8 cellular contexts compared by ENCODE assay signal in the genomic region with DNA sequence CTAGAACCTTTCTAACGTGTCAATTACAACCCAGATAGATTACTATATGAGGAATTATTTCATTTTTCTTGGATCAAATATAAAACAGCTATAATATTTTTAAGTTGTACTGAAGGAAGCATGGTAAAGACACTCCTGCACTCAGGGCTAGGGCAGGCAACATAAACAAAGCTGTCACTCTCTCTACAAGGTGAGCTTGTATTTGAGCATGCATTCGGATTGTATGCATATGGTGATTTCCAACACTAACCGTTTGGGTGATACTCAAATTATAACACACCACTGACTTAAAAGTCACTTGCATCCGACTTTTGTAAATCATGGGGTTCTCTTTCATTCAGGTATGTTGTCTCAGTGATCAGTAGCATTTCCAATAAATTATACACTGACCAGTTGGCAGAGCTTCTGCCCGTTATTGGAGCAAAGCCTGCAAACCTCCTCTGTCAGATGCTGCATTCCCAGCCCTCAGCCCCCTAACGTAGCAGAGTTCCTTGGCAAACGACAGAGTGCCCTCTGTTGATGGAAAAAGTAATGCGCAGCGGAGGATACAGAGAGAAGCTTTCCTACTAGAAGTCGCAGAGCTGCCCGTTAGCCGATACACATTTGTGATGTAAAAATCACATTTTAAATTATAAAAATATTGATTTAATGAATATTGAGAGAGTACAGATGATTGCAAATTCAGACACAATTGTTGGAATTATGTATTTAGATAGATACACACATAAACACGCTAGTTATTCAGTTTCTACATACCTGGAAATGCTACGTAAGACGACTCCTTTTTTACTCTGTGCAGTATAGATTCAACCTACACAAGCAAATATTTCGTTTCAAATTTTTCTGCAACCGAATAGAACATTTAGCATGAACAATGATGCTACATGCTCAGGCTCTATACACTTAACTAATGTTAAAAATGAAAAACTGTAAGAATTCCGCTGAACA.
DNase-seq lines count a peak whose midpoint lies in the region; ATAC-seq and TF ChIP-seq lines count a peak whose summit lies in the region.

No MANE protein-coding gene starts in this region.

- no peaks in the 10 kb centered on the region for H3K36me3 ChIP-seq in CD8-positive, alpha-beta T cell (ENCODE audit: insufficient read depth, low read length)
- H3K36me3 ChIP-seq in liver (ENCODE audit: control insufficient read depth in 4 of 4, insufficient read depth in 3 of 4, low read depth in 1 of 4, low read length in 3 of 4), result no peaks in the 10 kb centered on the region

- H3K36me3 Mint-ChIP-seq in CD8-positive, alpha-beta T cell, result no peaks in the 10 kb centered on the region
- H3K36me3 Mint-ChIP-seq in T-cell, result no peaks in the 10 kb centered on the region

- CTCF ChIA-PET in CD8-positive, alpha-beta T cell (lab: Charles Lee), result interaction anchor here (0.6 to 3.8 kb wide), 10 partner anchors 8 to 828 kb away, joined by 3 to 18 read pairs (median 4); no protein-coding TSS in a partner anchor
- CTCF ChIA-PET in T-cell (lab: Charles Lee), result interaction anchor here (0.6 to 4.1 kb wide), 13 partner anchors 9 to 1762 kb away, joined by 3 to 14 read pairs (median 3); partner anchors contain the start of gene SP4 (in 1 of the 2)

- peaks cover 56% of the 10 kb centered on the region for H3K27me3 Mint-ChIP-seq in CD8-positive, alpha-beta T cell (ENCODE audit: low read depth)
- peaks cover 57 to 59% of the 10 kb centered on the region in 2 donors for H3K27me3 Mint-ChIP-seq in T-cell

- no peaks in the 10 kb centered on the region for H3K4me1 ChIP-seq in CD8-positive, alpha-beta T cell (ENCODE audit: insufficient read depth, low read length)
- H3K4me1 ChIP-seq in liver (ENCODE audit: control insufficient read depth in 4 of 4, insufficient read depth in 4 of 4, low read length in 3 of 4), result no peaks in the 10 kb centered on the region

- no peaks in the 10 kb centered on the region for H3K9me3 Mint-ChIP-seq in CD8-positive, alpha-beta T cell
- H3K9me3 Mint-ChIP-seq in T-cell, result no peaks in the 10 kb centered on the region

- H3K9ac ChIP-seq in liver (ENCODE audit: low read depth in 1 of 2, low read length in 2 of 2), result no peak overlapping the region

- ATAC-seq in CD8-positive, alpha-beta T cell, result peak; percentile 49
- ATAC-seq in GM21526 (IDR thresholded peaks at IDR 0.05; ENCODE audit: low FRiP score, unreplicated experiment), result peak; percentile 66
- peak; percentile 60 to 84 (median 67) for ATAC-seq in T-cell (replicated peaks in 1 of 4)
- ATAC-seq in GM18517 (IDR thresholded peaks at IDR 0.05; ENCODE audit: unreplicated experiment), result no peak

- no peaks in the 10 kb centered on the region for H3K9me3 ChIP-seq in CD8-positive, alpha-beta T cell (ENCODE audit: low read length)
- no peaks in the 10 kb centered on the region for H3K9me3 ChIP-seq in liver (ENCODE audit: control insufficient read depth in 4 of 4, low read length in 3 of 4)

- POLR2A ChIA-PET in CD8-positive, alpha-beta T cell (lab: Charles Lee), result interaction anchor here (0.6 kb wide), 1 partner anchor 79 kb away, joined by 3 read pairs; no protein-coding TSS in a partner anchor
- POLR2A ChIA-PET in T-cell (lab: Charles Lee), result interaction anchor here in 1 of 2 donors (0.6 kb wide), 1 partner anchor 180 kb away, joined by 3 read pairs; no protein-coding TSS in a partner anchor

- peak; percentile 42 for TF ChIP-seq CTCF in CD8-positive, alpha-beta T cell (IDR thresholded peaks at IDR 0.05)
- peak; percentile 53 for TF ChIP-seq CTCF in liver (IDR thresholded peaks at IDR 0.05; ENCODE audit: low read depth, low read length, missing input control)

- peaks cover 6% of the 10 kb centered on the region for H3K4me1 Mint-ChIP-seq in CD8-positive, alpha-beta T cell (ENCODE audit: low read depth)
- H3K4me1 Mint-ChIP-seq in T-cell, result peaks cover 5 to 10% (median 9%) of the 10 kb centered on the region in 3 donors

- peak; percentile 81 to 82 for TF ChIP-seq RAD21 in liver (IDR thresholded peaks at IDR 0.05)

- no peak overlapping the region for H3K27ac Mint-ChIP-seq in CD8-positive, alpha-beta T cell
- no peak overlapping the region for H3K27ac Mint-ChIP-seq in T-cell

- intact Hi-C loops in CD8-positive, alpha-beta T cell (cut with DNase I, micrococcal nuclease), result loop anchor here in 1 of 2 experiments (10.0 kb wide), 1 partner anchor 601 kb away; no protein-coding TSS in a partner anchor

- no peak overlapping the region for H3K4me3 ChIP-seq in CD8-positive, alpha-beta T cell (ENCODE audit: low read depth, low read length)
- H3K4me3 ChIP-seq in liver (ENCODE audit: low read depth in 1 of 3, low read length in 3 of 3), result no peak overlapping the region

- DNase-seq in CD8-positive, alpha-beta T cell, result peak in 4 of 7 experiments; percentile 15 to 50 (median 34)
- peak; percentile 87 for DNase-seq in NCI-H146 treated with DMSO at 0.1 percent for 48 hours (lab: John Stamatoyannopoulos, UW; ENCODE audit: unreplicated experiment)
- peak in 25 of 34 experiments; percentile 1 to 33 (median 17) for DNase-seq in T-cell
- peak in 45 of 61 donors; percentile 1 to 76 (median 19) for DNase-seq in caudate nucleus (lab: John Stamatoyannopoulos, UW)
- DNase-seq in stimulated activated naive CD4-positive, alpha-beta T cell treated with Interleukin-2 at 50 U/mL for 16 hours (lab: John Stamatoyannopoulos, UW), result peak; percentile 5

- H3K27me3 ChIP-seq in CD8-positive, alpha-beta T cell (ENCODE audit: insufficient read depth, low read length), result peaks cover 13% of the 10 kb centered on the region
- H3K27me3 ChIP-seq in liver (ENCODE audit: control insufficient read depth in 4 of 4, insufficient read depth in 4 of 4, low read length in 3 of 4), result peaks cover 0 to 14% (median 6%) of the 10 kb centered on the region in 4 donors

- WGBS in liver, result 14% methylated on average over 18 of the region's 18 CpGs

- H3K27ac ChIP-seq in CD8-positive, alpha-beta T cell (ENCODE audit: low read depth, low read length), result no peak overlapping the region
- no peak overlapping the region for H3K27ac ChIP-seq in caudate nucleus (ENCODE audit: low read depth, low read length)
- H3K27ac ChIP-seq in liver (ENCODE audit: low read depth in 1 of 2, low read length in 2 of 2), result no peak overlapping the region

- H3K4me3 Mint-ChIP-seq in CD8-positive, alpha-beta T cell, result peak overlapping the region; percentile 30
- peak overlapping the region in 2 of 3 donors; percentile 13 to 47 for H3K4me3 Mint-ChIP-seq in T-cell

TF ChIP-seq in liver, 16 proteins besides CTCF, POLR2A, EP300 and RAD21 (continues in another document):
- TF ChIP-seq, protein P1, sequence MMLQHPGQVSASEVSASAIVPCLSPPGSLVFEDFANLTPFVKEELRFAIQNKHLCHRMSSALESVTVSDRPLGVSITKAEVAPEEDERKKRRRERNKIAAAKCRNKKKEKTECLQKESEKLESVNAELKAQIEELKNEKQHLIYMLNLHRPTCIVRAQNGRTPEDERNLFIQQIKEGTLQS (IDR thresholded peaks at IDR 0.05), result no peak
- TF ChIP-seq GABPA (IDR thresholded peaks at IDR 0.05 in 1 of 2, conservative IDR thresholded peaks at IDR 0.05 in 1 of 2) (no peak), MAX (IDR thresholded peaks at IDR 0.05) (no peak), TAF1 (conservative IDR thresholded peaks at IDR 0.05) (no peak), ZBTB33 (IDR thresholded peaks at IDR 0.05) (no peak), YY1 (IDR thresholded peaks at IDR 0.05) (no peak), JUND (IDR thresholded peaks at IDR 0.05) (no peak), FOXA1 (IDR thresholded peaks at IDR 0.05) (no peak), SP1 (IDR thresholded peaks at IDR 0.05) (no peak), EGR1 (IDR thresholded peaks at IDR 0.05; ENCODE audit: low read depth in 2 of 2) (no peak), HNF4A (conservative IDR thresholded peaks at IDR 0.05) (no peak)
- TF ChIP-seq, protein P2, sequence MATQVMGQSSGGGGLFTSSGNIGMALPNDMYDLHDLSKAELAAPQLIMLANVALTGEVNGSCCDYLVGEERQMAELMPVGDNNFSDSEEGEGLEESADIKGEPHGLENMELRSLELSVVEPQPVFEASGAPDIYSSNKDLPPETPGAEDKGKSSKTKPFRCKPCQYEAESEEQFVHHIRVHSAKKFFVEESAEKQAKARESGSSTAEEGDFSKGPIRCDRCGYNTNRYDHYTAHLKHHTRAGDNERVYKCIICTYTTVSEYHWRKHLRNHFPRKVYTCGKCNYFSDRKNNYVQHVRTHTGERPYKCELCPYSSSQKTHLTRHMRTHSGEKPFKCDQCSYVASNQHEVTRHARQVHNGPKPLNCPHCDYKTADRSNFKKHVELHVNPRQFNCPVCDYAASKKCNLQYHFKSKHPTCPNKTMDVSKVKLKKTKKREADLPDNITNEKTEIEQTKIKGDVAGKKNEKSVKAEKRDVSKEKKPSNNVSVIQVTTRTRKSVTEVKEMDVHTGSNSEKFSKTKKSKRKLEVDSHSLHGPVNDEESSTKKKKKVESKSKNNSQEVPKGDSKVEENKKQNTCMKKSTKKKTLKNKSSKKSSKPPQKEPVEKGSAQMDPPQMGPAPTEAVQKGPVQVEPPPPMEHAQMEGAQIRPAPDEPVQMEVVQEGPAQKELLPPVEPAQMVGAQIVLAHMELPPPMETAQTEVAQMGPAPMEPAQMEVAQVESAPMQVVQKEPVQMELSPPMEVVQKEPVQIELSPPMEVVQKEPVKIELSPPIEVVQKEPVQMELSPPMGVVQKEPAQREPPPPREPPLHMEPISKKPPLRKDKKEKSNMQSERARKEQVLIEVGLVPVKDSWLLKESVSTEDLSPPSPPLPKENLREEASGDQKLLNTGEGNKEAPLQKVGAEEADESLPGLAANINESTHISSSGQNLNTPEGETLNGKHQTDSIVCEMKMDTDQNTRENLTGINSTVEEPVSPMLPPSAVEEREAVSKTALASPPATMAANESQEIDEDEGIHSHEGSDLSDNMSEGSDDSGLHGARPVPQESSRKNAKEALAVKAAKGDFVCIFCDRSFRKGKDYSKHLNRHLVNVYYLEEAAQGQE (IDR thresholded peaks at IDR 0.05), result no peak

Comparison
In these comparisons a context has a peak if more than half of its experiments do, and no peak if none do; other contexts are left out.
1. DNase-seq: peak in every context shown above with its lines; median percentile 87 in NCI-H146 treated with DMSO at 0.1 percent for 48 hours; 34 in CD8-positive, alpha-beta T cell; 19 in caudate nucleus; 17 in T-cell; 5 in stimulated activated naive CD4-positive, alpha-beta T cell treated with Interleukin-2 at 50 U/mL for 16 hours.